ENCODE assay signal across 35 cellular contexts in genomic region chrX:151921292-151921691, GRCh38. TPM values are rescaled to one million over a fixed set of nuclear protein-coding genes. Genes with fewer than 3 reads are reported as not detected.
"Had no signal": no experiment of that assay in that cellular context is flagged by ENCODE, and none has a peak within 500 bp of the region (broad histone marks: within the 10 kb centered on the region; RNA-seq: fewer than 3 reads in every experiment).

No MANE protein-coding gene starts in this region.

- H3K4me1 ChIP-seq: adrenal gland, ascending aorta had no signal

- H3K27ac ChIP-seq: adrenal gland, ascending aorta, cardiac muscle cell, VCaP had no signal

- H3K9me3 ChIP-seq: adrenal gland, ascending aorta had no signal

- ATAC-seq: activated CD8-positive, alpha-beta T cell treated with anti-CD3 and anti-CD28 coated beads for 36 hours; activated naive CD4-positive, alpha-beta T cell treated with anti-CD3 and anti-CD28 coated beads, Interleukin-2, amount 50 U/mL, for 72 hours; activated T-cell treated with anti-CD3 and anti-CD28 coated beads, Interleukin-2, amount 50 U/mL, for 4 hours; activated T-cell treated with anti-CD3 and anti-CD28 coated beads, Interleukin-2, amount 50 U/mL, for 72 hours; activated T-helper 17 cell treated with anti-CD3 and anti-CD28 coated beads, Interleukin-2, amount 50 U/mL, for 72 hours had no signal

- H3K36me3 ChIP-seq: adrenal gland, ascending aorta, cardiac muscle cell had no signal

- DNase-seq: activated B cell treated with CpG ODN at 0.5 μM for 24 hours; activated CD4-positive, alpha-beta memory T cell treated with anti-CD3 and anti-CD28 coated beads for 36 hours; activated CD4-positive, alpha-beta T cell treated with anti-CD3 and anti-CD28 coated beads for 4 hours; activated CD4-positive, alpha-beta T cell treated with anti-CD3 and anti-CD28 coated beads, Interleukin-2, amount 10 ng/mL, durations not matched to agents 24 days and 14 days; activated CD4-positive, alpha-beta T cell treated with anti-CD3 and anti-CD28 coated beads, Interleukin-2, amount 50 U/mL, for 1 hour; activated CD4-positive, alpha-beta T cell treated with anti-CD3 and anti-CD28 coated beads, Interleukin-2, amount 50 U/mL, for 4 hours; activated CD4-positive, CD25-positive, alpha-beta regulatory T cell treated with anti-CD3 and anti-CD28 coated beads, Interleukin-2, amount 50 U/mL, for 72 hours; activated CD8-positive, alpha-beta memory T cell treated with anti-CD3 and anti-CD28 coated beads, Interleukin-2, amount 50 U/mL, for 4 hours; activated CD8-positive, alpha-beta T cell treated with anti-CD3 and anti-CD28 coated beads for 36 hours; activated effector memory CD4-positive, alpha-beta T cell treated with anti-CD3 and anti-CD28 coated beads, Interleukin-2, amount 50 U/mL, for 16 hours; activated gamma-delta T cell treated with Interleukin-2 at 50 U/mL for 16 hours; activated naive CD4-positive, alpha-beta T cell; activated naive CD4-positive, alpha-beta T cell treated with anti-CD3 and anti-CD28 coated beads for 36 hours; activated naive CD4-positive, alpha-beta T cell treated with anti-CD3 and anti-CD28 coated beads, Interleukin-2, amount 50 U/mL, for 16 hours; activated naive CD8-positive, alpha-beta T cell treated with anti-CD3 and anti-CD28 coated beads for 36 hours; activated T-cell treated with anti-CD3 and anti-CD28 coated beads for 4 hours; activated T-cell treated with anti-CD3 and anti-CD28 coated beads, Interleukin-2, amount 50 U/mL, for 1 hour; activated T-cell treated with anti-CD3 and anti-CD28 coated beads, Interleukin-2, amount 50 U/mL, for 4 hours; activated T-cell treated with anti-CD3 and anti-CD28 coated beads, Interleukin-2, amount 50 U/mL, for 72 hours; adrenal gland; amniotic stem cell; caudate nucleus; cerebellar nuclear complex; T-helper 1 cell; T-helper 2 cell; T-helper 9 cell had no signal

- H3K4me3 ChIP-seq: adrenal gland, ascending aorta, cardiac muscle cell had no signal

- H3K27me3 ChIP-seq: ascending aorta, cardiac muscle cell had no signal

RNA-seq across cellular contexts. Expression of gene MAGEA4, which starts 8.6 kb away (rescaled TPM):
- total RNA-seq: activated B cell treated with CpG ODN at 0.5 μM for 24 hours; activated CD4-positive, alpha-beta memory T cell treated with anti-CD3 and anti-CD28 coated beads for 36 hours; activated CD4-positive, alpha-beta T cell treated with anti-CD3 and anti-CD28 coated beads, Interleukin-2, amount 10 ng/mL, durations not matched to agents 24 days and 14 days; activated CD8-positive, alpha-beta memory T cell treated with anti-CD3 and anti-CD28 coated beads for 36 hours; activated CD8-positive, alpha-beta T cell treated with anti-CD3 and anti-CD28 coated beads for 36 hours; activated naive CD4-positive, alpha-beta T cell treated with anti-CD3 and anti-CD28 coated beads for 36 hours; activated naive CD4-positive, alpha-beta T cell treated with anti-CD3 and anti-CD28 coated beads, Interleukin-2, amount 50 U/mL, for 72 hours; activated naive CD8-positive, alpha-beta T cell treated with anti-CD3 and anti-CD28 coated beads for 36 hours; activated T-cell treated with anti-CD3 and anti-CD28 coated beads, Interleukin-2, amount 50 U/mL, for 4 hours; activated T-cell treated with anti-CD3 and anti-CD28 coated beads, Interleukin-2, amount 50 U/mL, for 72 hours; activated T-helper 1 cell treated with anti-CD3 and anti-CD28 coated beads, Interleukin-12 subunit alpha, Interleukin-12 subunit beta, Interleukin-2, Interleukin-4 antibody, amounts not matched to agents 30 ng/mL and 10 ng/mL and 1 ng/mL, durations not matched to agents 14 hours and 24 hours and 36 hours; activated T-helper 17 cell treated with anti-CD3 and anti-CD28 coated beads, Interleukin-2, amount 50 U/mL, for 72 hours; adrenal gland; ascending aorta; bronchial epithelial cell; cardiac muscle cell; chondrocyte had no signal
- polyA plus RNA-seq: adrenal gland, cardiac muscle cell had no signal

RNA-seq across cellular contexts. Expression of gene GABRE, which starts 53.2 kb away (rescaled TPM):
- total RNA-seq: activated B cell treated with CpG ODN at 0.5 μM for 24 hours; activated CD4-positive, alpha-beta memory T cell treated with anti-CD3 and anti-CD28 coated beads for 36 hours; activated CD4-positive, alpha-beta T cell treated with anti-CD3 and anti-CD28 coated beads, Interleukin-2, amount 10 ng/mL, durations not matched to agents 24 days and 14 days; activated CD8-positive, alpha-beta memory T cell treated with anti-CD3 and anti-CD28 coated beads for 36 hours; activated CD8-positive, alpha-beta T cell treated with anti-CD3 and anti-CD28 coated beads for 36 hours; activated naive CD4-positive, alpha-beta T cell treated with anti-CD3 and anti-CD28 coated beads for 36 hours; activated naive CD4-positive, alpha-beta T cell treated with anti-CD3 and anti-CD28 coated beads, Interleukin-2, amount 50 U/mL, for 72 hours; activated naive CD8-positive, alpha-beta T cell treated with anti-CD3 and anti-CD28 coated beads for 36 hours; activated T-cell treated with anti-CD3 and anti-CD28 coated beads, Interleukin-2, amount 50 U/mL, for 72 hours; activated T-helper 1 cell treated with anti-CD3 and anti-CD28 coated beads, Interleukin-12 subunit alpha, Interleukin-12 subunit beta, Interleukin-2, Interleukin-4 antibody, amounts not matched to agents 30 ng/mL and 10 ng/mL and 1 ng/mL, durations not matched to agents 14 hours and 24 hours and 36 hours; activated T-helper 17 cell treated with anti-CD3 and anti-CD28 coated beads, Interleukin-2, amount 50 U/mL, for 72 hours had no signal
